Comparison of ENCODE assay signal across 8 cellular contexts in the genomic region with DNA sequence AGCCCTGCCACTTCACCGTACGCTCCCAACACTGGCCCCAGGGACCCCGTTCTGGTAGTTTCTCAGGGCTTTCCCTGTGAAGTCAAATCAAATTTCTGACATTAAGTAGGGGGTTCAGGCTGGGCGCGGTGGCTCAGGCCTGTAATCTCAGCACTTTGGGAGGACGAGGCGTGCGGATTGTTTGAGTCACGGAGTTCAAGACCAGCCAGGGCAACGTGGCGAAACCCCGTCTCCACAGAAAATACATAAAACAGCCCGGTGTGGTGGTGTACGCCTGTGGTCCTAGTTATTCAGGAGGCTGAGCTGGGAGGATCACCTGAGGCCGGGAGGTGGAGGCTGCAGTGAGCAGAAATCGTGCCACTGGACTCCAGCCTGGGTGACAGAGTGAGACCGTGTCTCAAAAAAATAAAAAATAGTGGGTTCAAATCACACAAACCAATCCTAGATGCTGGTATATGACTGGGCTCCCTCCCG. TPM values are rescaled to one million over a fixed set of nuclear protein-coding genes. Genes with fewer than 3 reads are reported as not detected.
DNase-seq lines count a peak whose midpoint lies in the region; TF ChIP-seq lines count a peak whose summit lies in the region.

No MANE protein-coding gene starts in this region.

- H3K9me3 ChIP-seq in HUES48 (ENCODE audit: control insufficient read depth, insufficient read depth, low read length) (no peaks in the 10 kb centered on the region), left ventricle myocardium inferior (replicated peaks) (no peaks in the 10 kb centered on the region)

- peak overlapping the region; percentile 89 for H3K4me3 ChIP-seq in BJ (ENCODE audit: low read depth, low read length)
- peak overlapping the region; percentile 96 for H3K4me3 ChIP-seq in HUES48 (ENCODE audit: low read depth, low read length)
- peak overlapping the region; percentile 87 for H3K4me3 ChIP-seq in left ventricle myocardium inferior

- peaks cover 4% of the 10 kb centered on the region for H3K9me3 Mint-ChIP-seq in activated T-helper 1 cell treated with anti-CD3 and anti-CD28 coated beads, Interleukin-12 subunit alpha, Interleukin-12 subunit beta, Interleukin-2, Interleukin-4 antibody, amounts not matched to agents 30 ng/mL and 10 ng/mL and 1 ng/mL, durations not matched to agents 14 hours and 24 hours and 36 hours

- POLR2A ChIA-PET in BJ (lab: Charles Lee): no interaction called here

- peak overlapping the region; percentile 91 for H3K4me3 Mint-ChIP-seq in activated T-helper 1 cell treated with anti-CD3 and anti-CD28 coated beads, Interleukin-12 subunit alpha, Interleukin-12 subunit beta, Interleukin-2, Interleukin-4 antibody, amounts not matched to agents 30 ng/mL and 10 ng/mL and 1 ng/mL, durations not matched to agents 14 hours and 24 hours and 36 hours

- peaks cover 31% of the 10 kb centered on the region for H3K4me1 Mint-ChIP-seq in activated T-helper 1 cell treated with anti-CD3 and anti-CD28 coated beads, Interleukin-12 subunit alpha, Interleukin-12 subunit beta, Interleukin-2, Interleukin-4 antibody, amounts not matched to agents 30 ng/mL and 10 ng/mL and 1 ng/mL, durations not matched to agents 14 hours and 24 hours and 36 hours (ENCODE audit: low read depth)

- H3K27me3 Mint-ChIP-seq in activated T-helper 1 cell treated with anti-CD3 and anti-CD28 coated beads, Interleukin-12 subunit alpha, Interleukin-12 subunit beta, Interleukin-2, Interleukin-4 antibody, amounts not matched to agents 30 ng/mL and 10 ng/mL and 1 ng/mL, durations not matched to agents 14 hours and 24 hours and 36 hours (ENCODE audit: insufficient read depth): no peaks in the 10 kb centered on the region

- peak overlapping the region; percentile 91 for H3K9ac ChIP-seq in HUES48 (ENCODE audit: low read depth, low read length)

- H3K27me3 ChIP-seq in BJ (ENCODE audit: control insufficient read depth, insufficient read depth, low read length): no peaks in the 10 kb centered on the region
- H3K27me3 ChIP-seq in HUES48 (ENCODE audit: control insufficient read depth, insufficient read depth, low read length): no peaks in the 10 kb centered on the region
- no peaks in the 10 kb centered on the region for H3K27me3 ChIP-seq in left ventricle myocardium inferior (ENCODE audit: low read depth)

- peaks cover 17% of the 10 kb centered on the region for H3K36me3 Mint-ChIP-seq in activated T-helper 1 cell treated with anti-CD3 and anti-CD28 coated beads, Interleukin-12 subunit alpha, Interleukin-12 subunit beta, Interleukin-2, Interleukin-4 antibody, amounts not matched to agents 30 ng/mL and 10 ng/mL and 1 ng/mL, durations not matched to agents 14 hours and 24 hours and 36 hours (ENCODE audit: low read depth)

- intact Hi-C loops in activated T-helper 1 cell treated with anti-CD3 and anti-CD28 coated beads, Interleukin-12 subunit alpha, Interleukin-12 subunit beta, Interleukin-2, Interleukin-4 antibody, amounts not matched to agents 30 ng/mL and 10 ng/mL and 1 ng/mL, durations not matched to agents 14 hours and 24 hours and 36 hours (cut with micrococcal nuclease): loop anchor here (1.0 to 2.0 kb wide), 8 partner anchors 8 to 248 kb away; a partner anchor contains a TSS
- intact Hi-C loops in left ventricle myocardium inferior (cut with micrococcal nuclease): no loop called here

- H3K27ac ChIP-seq in HUES48 (ENCODE audit: low read depth, low read length) (peak overlapping the region; percentile 61), left ventricle myocardium inferior (replicated peaks) (peak overlapping the region; percentile 93)

- H3K36me3 ChIP-seq in BJ (ENCODE audit: control insufficient read depth, insufficient read depth, low read length): peaks cover 11% of the 10 kb centered on the region
- H3K36me3 ChIP-seq in HUES48 (ENCODE audit: control insufficient read depth, insufficient read depth, low read length): peaks cover 15% of the 10 kb centered on the region; the same call in 1 of the 2 replicates
- H3K36me3 ChIP-seq in left ventricle myocardium inferior: peaks cover 4% of the 10 kb centered on the region

- 0 out of 2 replicates have a peak, but pooled peaks cover 8% of the 10 kb centered on the region for H3K4me1 ChIP-seq in HUES48 (ENCODE audit: control insufficient read depth, insufficient read depth, low read length)
- H3K4me1 ChIP-seq in left ventricle myocardium inferior: peaks cover 46% of the 10 kb centered on the region

- peak overlapping the region; percentile 96 for H3K27ac Mint-ChIP-seq in activated T-helper 1 cell treated with anti-CD3 and anti-CD28 coated beads, Interleukin-12 subunit alpha, Interleukin-12 subunit beta, Interleukin-2, Interleukin-4 antibody, amounts not matched to agents 30 ng/mL and 10 ng/mL and 1 ng/mL, durations not matched to agents 14 hours and 24 hours and 36 hours

- TF ChIP-seq CTCF in BJ (IDR thresholded peaks at IDR 0.05; ENCODE audit: insufficient read depth, low read depth, low read length) (no peak), left ventricle myocardium inferior (IDR thresholded peaks at IDR 0.05; ENCODE audit: borderline replicate concordance) (no peak)

- CTCF ChIA-PET in BJ (lab: Yijun Ruan, JAX): no interaction called here

- no peak for DNase-seq in BJ (ENCODE audit: low read depth)
- DNase-seq in activated T-helper 1 cell treated with anti-CD3 and anti-CD28 coated beads, Interleukin-12 subunit alpha, Interleukin-12 subunit beta, Interleukin-2, Interleukin-4 antibody, amounts not matched to agents 30 ng/mL and 10 ng/mL and 1 ng/mL, durations not matched to agents 14 hours and 24 hours and 36 hours (ENCODE audit: low spot score): no peak
- DNase-seq in left ventricle myocardium inferior: no peak
- peak; percentile 49 for DNase-seq in stimulated activated CD4-positive, alpha-beta T cell treated with anti-CD3 and anti-CD28 coated beads, Interleukin-12 subunit alpha, Interleukin-12 subunit beta, amount 100 ng/mL, for 4 hours
- DNase-seq in GM19240 (ENCODE audit: insufficient read length, low spot score): no peak
- no peak for DNase-seq in DMS53 (lab: John Stamatoyannopoulos, UW)
- DNase-seq in occipital lobe (lab: John Stamatoyannopoulos, UW): no peak

RNA-seq across cellular contexts. Expression of a gene that starts 0.6 kb away (rescaled TPM):
- polyA plus RNA-seq in BJ (2011; rRNA removed): 84.0 and 118 TPM in 2 replicates
- polyA minus RNA-seq in BJ (2011; rRNA and poly(A)+ RNA removed): 42.9 and 73.5 TPM in 2 replicates
- 253 and 257 TPM in 2 replicates for total RNA-seq in activated T-helper 1 cell treated with anti-CD3 and anti-CD28 coated beads, Interleukin-12 subunit alpha, Interleukin-12 subunit beta, Interleukin-2, Interleukin-4 antibody, amounts not matched to agents 30 ng/mL and 10 ng/mL and 1 ng/mL, durations not matched to agents 14 hours and 24 hours and 36 hours
- total RNA-seq in left ventricle myocardium inferior: 23.8 TPM
- 22.9 TPM for total RNA-seq in occipital lobe

RNA-seq across cellular contexts. Expression of a gene that starts 8.6 kb away (rescaled TPM):
- polyA plus RNA-seq in BJ (2011; rRNA removed): 68.5 and 75.5 TPM in 2 replicates
- polyA minus RNA-seq in BJ (2011; rRNA and poly(A)+ RNA removed): 24.8 and 26.8 TPM in 2 replicates
- 99.0 and 103 TPM in 2 replicates for total RNA-seq in activated T-helper 1 cell treated with anti-CD3 and anti-CD28 coated beads, Interleukin-12 subunit alpha, Interleukin-12 subunit beta, Interleukin-2, Interleukin-4 antibody, amounts not matched to agents 30 ng/mL and 10 ng/mL and 1 ng/mL, durations not matched to agents 14 hours and 24 hours and 36 hours
- 69.2 TPM for total RNA-seq in left ventricle myocardium inferior
- total RNA-seq in occipital lobe: 38.1 TPM

RNA-seq across cellular contexts. Expression of a gene that starts 31.5 kb away (rescaled TPM):
- polyA plus RNA-seq in BJ (2011; rRNA removed): 21.3 and 37.9 TPM in 2 replicates
- polyA minus RNA-seq in BJ (2011; rRNA and poly(A)+ RNA removed): 16.2 and 27.7 TPM in 2 replicates
- 28.7 and 34.7 TPM in 2 replicates for total RNA-seq in activated T-helper 1 cell treated with anti-CD3 and anti-CD28 coated beads, Interleukin-12 subunit alpha, Interleukin-12 subunit beta, Interleukin-2, Interleukin-4 antibody, amounts not matched to agents 30 ng/mL and 10 ng/mL and 1 ng/mL, durations not matched to agents 14 hours and 24 hours and 36 hours
- total RNA-seq in left ventricle myocardium inferior (28.0 TPM), occipital lobe (9.4 TPM)

RNA-seq across cellular contexts. Expression of a gene that starts 31.8 kb away (rescaled TPM):
- 8.5 and 8.9 TPM in 2 replicates for polyA plus RNA-seq in BJ (2011; rRNA removed)
- 2.3 and 8.4 TPM in 2 replicates for polyA minus RNA-seq in BJ (2011; rRNA and poly(A)+ RNA removed)
- 30.5 and 33.0 TPM in 2 replicates for total RNA-seq in activated T-helper 1 cell treated with anti-CD3 and anti-CD28 coated beads, Interleukin-12 subunit alpha, Interleukin-12 subunit beta, Interleukin-2, Interleukin-4 antibody, amounts not matched to agents 30 ng/mL and 10 ng/mL and 1 ng/mL, durations not matched to agents 14 hours and 24 hours and 36 hours
- total RNA-seq in left ventricle myocardium inferior (14.1 TPM), occipital lobe (20.6 TPM)

Comparison
In these comparisons a context has a peak if more than half of its experiments do, and no peak if none do; other contexts are left out.
1. RNA of a gene that starts 0.6 kb away (total RNA-seq): 253 to 257 TPM in activated T-helper 1 cell treated with anti-CD3 and anti-CD28 coated beads, Interleukin-12 subunit alpha, Interleukin-12 subunit beta, Interleukin-2, Interleukin-4 antibody, amounts not matched to agents 30 ng/mL and 10 ng/mL and 1 ng/mL, durations not matched to agents 14 hours and 24 hours and 36 hours; 23.8 TPM in left ventricle myocardium inferior (single experiment) and 22.9 TPM in occipital lobe (single experiment); every median in the first group is over 10 times any median in the second.
2. Peak in every context shown above with its lines, with median percentiles within 50 percentile points of each other: H3K4me3 ChIP-seq.